In genomic region chr20:62921119-62921687, GRCh38 we compare ENCODE assay signal across 8 cellular contexts. TPM values are rescaled to one million over a fixed set of nuclear protein-coding genes. Genes with fewer than 3 reads are reported as not detected.
DNase-seq lines count a peak whose midpoint lies in the region; ATAC-seq and TF ChIP-seq lines count a peak whose summit lies in the region.

No MANE protein-coding gene starts in this region.

- H3K9me3 Mint-ChIP-seq in CD8-positive, alpha-beta T cell: no peaks in the 10 kb centered on the region
- no peaks in the 10 kb centered on the region for H3K9me3 Mint-ChIP-seq in HFFc6
- no peaks in the 10 kb centered on the region for H3K9me3 Mint-ChIP-seq in activated T-helper 17 cell treated with anti-CD3 and anti-CD28 coated beads, Interleukin-2, amount 50 U/mL, for 72 hours

- H3K4me3 ChIP-seq in CD8-positive, alpha-beta T cell (ENCODE audit: low read depth, low read length): peak overlapping the region; percentile 18
- no peak overlapping the region for H3K4me3 ChIP-seq in foreskin fibroblast (ENCODE audit: low read depth in 1 of 2, low read length in 2 of 2)

- intact Hi-C loops in CD8-positive, alpha-beta T cell (cut with DNase I, micrococcal nuclease): loop anchor here (1.0 to 2.0 kb wide), 2 partner anchors 14 to 21 kb away; no protein-coding TSS in a partner anchor
- intact Hi-C loops in sciatic nerve (cut with DNase I): no loop called here

- H3K4me1 Mint-ChIP-seq in CD8-positive, alpha-beta T cell (ENCODE audit: low read depth): peaks cover 82% of the 10 kb centered on the region
- H3K4me1 Mint-ChIP-seq in HFFc6 (ENCODE audit: low read depth): peaks cover 72% of the 10 kb centered on the region
- H3K4me1 Mint-ChIP-seq in activated T-helper 17 cell treated with anti-CD3 and anti-CD28 coated beads, Interleukin-2, amount 50 U/mL, for 72 hours: peaks cover 58% of the 10 kb centered on the region

- H3K27me3 Mint-ChIP-seq in CD8-positive, alpha-beta T cell (ENCODE audit: low read depth): no peaks in the 10 kb centered on the region
- H3K27me3 Mint-ChIP-seq in HFFc6 (ENCODE audit: insufficient read depth): no peaks in the 10 kb centered on the region; the same call in 1 of the 2 replicates
- H3K27me3 Mint-ChIP-seq in activated T-helper 17 cell treated with anti-CD3 and anti-CD28 coated beads, Interleukin-2, amount 50 U/mL, for 72 hours: no peaks in the 10 kb centered on the region

- peaks cover 9% of the 10 kb centered on the region for H3K36me3 Mint-ChIP-seq in CD8-positive, alpha-beta T cell
- no peaks in the 10 kb centered on the region; the same call in 1 of the 2 replicates for H3K36me3 Mint-ChIP-seq in HFFc6 (ENCODE audit: low read depth)
- peaks cover 43% of the 10 kb centered on the region for H3K36me3 Mint-ChIP-seq in activated T-helper 17 cell treated with anti-CD3 and anti-CD28 coated beads, Interleukin-2, amount 50 U/mL, for 72 hours (ENCODE audit: low read depth)

- no peaks in the 10 kb centered on the region for H3K9me3 ChIP-seq in CD8-positive, alpha-beta T cell (ENCODE audit: low read length)

- POLR2A ChIA-PET in CD8-positive, alpha-beta T cell (lab: Charles Lee): interaction anchor here (0.5 to 8.2 kb wide), 5 partner anchors 14 to 33 kb away, joined by 3 to 49 read pairs (median 3); partner anchors contain the start of gene GID8

- peaks cover 89% of the 10 kb centered on the region for H3K4me1 ChIP-seq in CD8-positive, alpha-beta T cell (ENCODE audit: insufficient read depth, low read length)

- no peaks in the 10 kb centered on the region for H3K36me3 ChIP-seq in CD8-positive, alpha-beta T cell (ENCODE audit: insufficient read depth, low read length)

- peak overlapping the region; percentile 83 for H3K4me3 Mint-ChIP-seq in CD8-positive, alpha-beta T cell
- 0 out of 2 replicates have a peak overlapping the region, but pooled peaks have one; percentile 31 for H3K4me3 Mint-ChIP-seq in HFFc6
- peak overlapping the region; percentile 69 for H3K4me3 Mint-ChIP-seq in activated T-helper 17 cell treated with anti-CD3 and anti-CD28 coated beads, Interleukin-2, amount 50 U/mL, for 72 hours

- peak; percentile 80 for TF ChIP-seq CTCF in CD8-positive, alpha-beta T cell (IDR thresholded peaks at IDR 0.05)
- TF ChIP-seq CTCF in HFFc6 (IDR thresholded peaks at IDR 0.05): peak; percentile 77
- peak; percentile 36 for TF ChIP-seq CTCF in foreskin fibroblast (IDR thresholded peaks at IDR 0.05; ENCODE audit: low read depth, low read length)

- no peak overlapping the region for H3K27ac ChIP-seq in CD8-positive, alpha-beta T cell (ENCODE audit: low read depth, low read length)

- H3K27me3 ChIP-seq in CD8-positive, alpha-beta T cell (ENCODE audit: insufficient read depth, low read length): no peaks in the 10 kb centered on the region

- peak overlapping the region; percentile 89 for H3K27ac Mint-ChIP-seq in CD8-positive, alpha-beta T cell
- H3K27ac Mint-ChIP-seq in HFFc6: peak overlapping the region; percentile 66; the same call in 1 of the 2 replicates
- H3K27ac Mint-ChIP-seq in activated T-helper 17 cell treated with anti-CD3 and anti-CD28 coated beads, Interleukin-2, amount 50 U/mL, for 72 hours: no peak overlapping the region

- CTCF ChIA-PET in CD8-positive, alpha-beta T cell (lab: Charles Lee): interaction anchor here (1.2 to 12.9 kb wide), 12 partner anchors 9 to 270 kb away, joined by 3 to 157 read pairs (median 6); partner anchors contain the start of gene GID8

- peak; percentile 66 for ATAC-seq in CD8-positive, alpha-beta T cell
- ATAC-seq in activated T-helper 17 cell treated with anti-CD3 and anti-CD28 coated beads, Interleukin-2, amount 50 U/mL, for 72 hours (replicated peaks): peak; percentile 49
- peak; percentile 49 for ATAC-seq in sciatic nerve
- no peak for ATAC-seq in GM19324 (IDR thresholded peaks at IDR 0.05; ENCODE audit: low FRiP score, unreplicated experiment)

- peak; percentile 20 to 79 (median 64) for DNase-seq in CD8-positive, alpha-beta T cell
- DNase-seq in HFFc6 (peak; percentile 57), RPMI8226 (peak; percentile 75), foreskin fibroblast (peak in 1 of 2 donors; percentile 67), sciatic nerve (ENCODE audit: low spot score) (no peak), NOMO-1 treated with dmso at 0.1 percent for 144 hours (lab: John Stamatoyannopoulos, UW; ENCODE audit: unreplicated experiment) (no peak)

RNA-seq across cellular contexts. Expression of gene DIDO1, which starts 5.1 kb away (rescaled TPM):
- 10 to 100 TPM; 44.7 to 46.6 TPM for total RNA-seq in CD8-positive, alpha-beta T cell
- 10 to 100 TPM; 31.9 to 36.1 (median 34.8) TPM for total RNA-seq in HFFc6 (2021; fragmentation: NEBNext Ultra II Directional; extraction: Animal tissue kit (Norgen Biotek cat#: 25700))
- 10 to 100 TPM; 51.4 to 51.5 TPM for total RNA-seq in activated T-helper 17 cell treated with anti-CD3 and anti-CD28 coated beads, Interleukin-2, amount 50 U/mL, for 72 hours
- total RNA-seq in sciatic nerve: 60.9 TPM

RNA-seq across cellular contexts. Expression of gene GID8, which starts 16.7 kb away (rescaled TPM):
- 10 to 100 TPM; 48.7 to 48.8 TPM for total RNA-seq in CD8-positive, alpha-beta T cell
- total RNA-seq in HFFc6 (2021; fragmentation: NEBNext Ultra II Directional; extraction: Animal tissue kit (Norgen Biotek cat#: 25700)): 10 to 100 TPM; 19.1 to 26.9 (median 22.6) TPM
- 10 to 100 TPM; 32.7 to 34.6 TPM for total RNA-seq in activated T-helper 17 cell treated with anti-CD3 and anti-CD28 coated beads, Interleukin-2, amount 50 U/mL, for 72 hours
- total RNA-seq in sciatic nerve: 27.2 TPM

RNA-seq across cellular contexts. Expression of gene SLC17A9, which starts 31.3 kb away (rescaled TPM):
- 10 to 100 TPM; 19.1 to 22.6 TPM for total RNA-seq in CD8-positive, alpha-beta T cell
- 10 to 100 TPM; 32.8 to 47.0 (median 35.7) TPM for total RNA-seq in HFFc6 (2021; fragmentation: NEBNext Ultra II Directional; extraction: Animal tissue kit (Norgen Biotek cat#: 25700))
- 1 to 10 TPM; 5.2 to 7.0 TPM for total RNA-seq in activated T-helper 17 cell treated with anti-CD3 and anti-CD28 coated beads, Interleukin-2, amount 50 U/mL, for 72 hours
- 3.8 TPM for total RNA-seq in sciatic nerve

RNA-seq across cellular contexts. Expression of gene TCFL5, which starts 59.6 kb away (rescaled TPM):
- total RNA-seq in CD8-positive, alpha-beta T cell: 1 to 10 TPM; 4.3 to 4.8 TPM
- 10 to 100 TPM; 19.9 to 25.2 (median 21.1) TPM for total RNA-seq in HFFc6 (2021; fragmentation: NEBNext Ultra II Directional; extraction: Animal tissue kit (Norgen Biotek cat#: 25700))
- 1 to 10 TPM; 3.4 to 3.7 TPM for total RNA-seq in activated T-helper 17 cell treated with anti-CD3 and anti-CD28 coated beads, Interleukin-2, amount 50 U/mL, for 72 hours
- 14.6 TPM for total RNA-seq in sciatic nerve

Comparison
In these comparisons a context has a peak if more than half of its experiments do, and no peak if none do; other contexts are left out.
1. DNase-seq: peak in CD8-positive, alpha-beta T cell (7 of 7), HFFc6 (single experiment) and RPMI8226 (single experiment); none in sciatic nerve (single experiment) and NOMO-1 treated with dmso at 0.1 percent for 144 hours (single experiment).
2. H3K4me3 Mint-ChIP-seq: peak in every context shown above with its lines; median percentile 83 in CD8-positive, alpha-beta T cell; 69 in activated T-helper 17 cell treated with anti-CD3 and anti-CD28 coated beads, Interleukin-2, amount 50 U/mL, for 72 hours; 31 in HFFc6.
3. Peak in every context shown above with its lines, with median percentiles within 50 percentile points of each other: CTCF ChIP-seq.